Comparison of ENCODE assay signal across 8 cellular contexts in the genomic region with DNA sequence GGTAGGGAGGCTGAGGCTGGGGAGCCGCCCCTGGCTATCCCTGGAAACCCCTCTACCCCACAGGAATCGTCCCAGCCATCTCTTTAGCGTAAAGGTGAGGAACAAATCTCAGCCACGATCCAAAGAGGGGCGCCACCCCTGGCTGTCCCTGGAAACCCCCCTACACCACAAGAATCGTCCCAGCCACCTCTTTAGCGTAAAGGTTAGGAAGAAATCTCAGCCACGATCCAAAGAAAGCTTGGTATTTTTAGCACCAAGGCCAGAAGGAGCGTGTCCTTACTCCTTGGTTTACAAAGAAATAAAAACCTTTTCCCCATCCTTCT. TPM values are rescaled to one million over a fixed set of nuclear protein-coding genes. Genes with fewer than 3 reads are reported as not detected.
DNase-seq lines count a peak whose midpoint lies in the region; ATAC-seq, FAIRE-seq and TF ChIP-seq lines count a peak whose summit lies in the region.

No MANE protein-coding gene starts in this region.

- TF ChIP-seq POLR2A in GM12892 (IDR thresholded peaks at IDR 0.05; ENCODE audit: low read depth, low read length), result no peak

- H3K27me3 ChIP-seq in Panc1 (ENCODE audit: control insufficient read depth, insufficient read depth, low read length) (no peaks in the 10 kb centered on the region), neutrophil (no peaks in the 10 kb centered on the region)

- ATAC-seq in Panc1, result no peak

- peaks cover 16% of the 10 kb centered on the region for H3K27me3 Mint-ChIP-seq in endothelial cell (ENCODE audit: unreplicated experiment)

- DNase-seq in Panc1 (ENCODE audit: low read depth, low spot score) (no peak), endothelial cell (ENCODE audit: low spot score) (no peak), NK-92 (lab: John Stamatoyannopoulos, UW; ENCODE audit: unreplicated experiment) (no peak), GM12892 (ENCODE audit: insufficient read length) (no peak), HTR-8/SVneo (ENCODE audit: insufficient read length, low spot score) (no peak)
- no peak for DNase-seq in central memory CD4-positive, alpha-beta T cell

- intact Hi-C loops in Panc1 (cut with micrococcal nuclease; ENCODE audit: unreplicated experiment), result no loop called here

- no peak for FAIRE-seq in GM12892 (lab: Jason Lieb, UNC)
- no peak for FAIRE-seq in HTR-8/SVneo (lab: Jason Lieb, UNC)

- in situ Hi-C loops in Panc1 (cut with HindIII; ENCODE audit: low pct_unique_long_range_greater_than_20kb, low sequenced_read_pairs), result no loop called here

- peak overlapping the region; percentile 65 to 72 for H3K4me3 ChIP-seq in Panc1 (ENCODE audit: low read depth in 2 of 2, low read length in 2 of 2)
- peak overlapping the region; percentile 58 to 61 for H3K4me3 ChIP-seq in neutrophil (ENCODE audit: low read depth in 1 of 2, low read length in 1 of 2)

- H3K27ac Mint-ChIP-seq in endothelial cell (ENCODE audit: unreplicated experiment), result peak overlapping the region; percentile 82

- TSS peak; percentile 95 for BruUV-seq in Panc1 (replicated peaks; lab: Mats Ljungman, UMichigan)

- POLR2A ChIA-PET in Panc1 (lab: Charles Lee), result no interaction called here

- H3K4me3 Mint-ChIP-seq in endothelial cell (ENCODE audit: unreplicated experiment), result peak overlapping the region; percentile 93

- no peaks in the 10 kb centered on the region for H3K9me3 Mint-ChIP-seq in endothelial cell (ENCODE audit: unreplicated experiment)

- CTCF ChIA-PET in Panc1 (lab: Charles Lee), result interaction anchor here (0.6 to 1.6 kb wide), 5 partner anchors 9 to 61 kb away, joined by 3 to 6 read pairs (median 3); no protein-coding TSS in a partner anchor

- H3K9me3 ChIP-seq in Panc1 (ENCODE audit: control insufficient read depth, insufficient read depth, low read depth, low read length) (no peaks in the 10 kb centered on the region), neutrophil (no peaks in the 10 kb centered on the region)

- H3K4me1 ChIP-seq in Panc1 (ENCODE audit: control insufficient read depth, insufficient read depth, low read length) (peaks cover 23% of the 10 kb centered on the region), neutrophil (ENCODE audit: control insufficient read depth in 1 of 2, insufficient read depth in 1 of 2, low read depth in 1 of 2, low read length in 1 of 2) (peaks cover 45 to 49% of the 10 kb centered on the region in 2 experiments)

- no peak for TF ChIP-seq CTCF in C4-2B (conservative IDR thresholded peaks at IDR 0.05)
- no peak; the same call in 1 of the 2 replicates for TF ChIP-seq CTCF in Panc1 (IDR thresholded peaks at IDR 0.05)
- no peak for TF ChIP-seq CTCF in endothelial cell (IDR thresholded peaks at IDR 0.05; ENCODE audit: unreplicated experiment)
- no peak for TF ChIP-seq CTCF in neutrophil (IDR thresholded peaks at IDR 0.05)

- no peaks in the 10 kb centered on the region for H3K36me3 ChIP-seq in Panc1 (ENCODE audit: control insufficient read depth, insufficient read depth, low read length)
- H3K36me3 ChIP-seq in neutrophil, result no peaks in the 10 kb centered on the region

- peaks cover 6% of the 10 kb centered on the region for H3K36me3 Mint-ChIP-seq in endothelial cell (ENCODE audit: low read depth, unreplicated experiment)

- H3K27ac ChIP-seq in C4-2B, result peak overlapping the region; percentile 98
- H3K27ac ChIP-seq in Panc1 (ENCODE audit: low read length), result peak overlapping the region; percentile 93
- H3K27ac ChIP-seq in neutrophil, result peak overlapping the region; percentile 97

- H3K4me1 Mint-ChIP-seq in endothelial cell (ENCODE audit: unreplicated experiment), result peaks cover 33% of the 10 kb centered on the region

RNA-seq across cellular contexts. Expression of a gene that starts 0.8 kb away (rescaled TPM):
- total RNA-seq in Panc1 (2021; ENCODE audit: unreplicated experiment), result 39.0 TPM
- 48.4 TPM for polyA plus RNA-seq in Panc1 (2012; ENCODE audit: insufficient read length)
- 147 TPM for total RNA-seq in endothelial cell (ENCODE audit: unreplicated experiment)
- polyA plus RNA-seq in GM12892 (2012; ENCODE audit: missing spikeins), result 12.1 TPM

RNA-seq across cellular contexts. Expression of a gene that starts 45.0 kb away (rescaled TPM):
- 89.0 TPM for total RNA-seq in Panc1 (2021; ENCODE audit: unreplicated experiment)
- 57.3 TPM for polyA plus RNA-seq in Panc1 (2012; ENCODE audit: insufficient read length)
- total RNA-seq in endothelial cell (ENCODE audit: unreplicated experiment), result 147 TPM
- polyA plus RNA-seq in GM12892 (2012; ENCODE audit: missing spikeins), result 25.5 TPM
